In the genomic region with DNA sequence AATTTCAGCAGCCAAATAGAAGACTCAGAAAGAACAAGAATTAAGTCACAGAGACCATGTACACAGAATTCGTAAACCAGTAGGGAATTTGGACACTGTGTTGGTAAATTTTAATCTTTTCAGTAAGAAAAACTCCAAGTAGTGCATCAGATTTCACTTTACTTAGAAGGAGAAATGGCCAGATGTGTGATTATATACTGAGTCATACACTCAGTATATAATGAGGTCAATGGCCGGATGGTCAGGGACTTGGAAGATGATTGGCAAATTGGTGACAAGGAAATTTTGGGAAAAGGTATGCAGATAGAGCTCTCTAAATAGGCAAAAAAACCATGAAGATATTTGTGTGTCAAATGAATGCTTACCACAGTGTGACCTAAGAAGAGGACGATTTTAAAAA, we compare ENCODE assay signal across 32 cellular contexts.
"Had no signal": no experiment of that assay in that cellular context is flagged by ENCODE, and none has a peak within 500 bp of the region (broad histone marks: within the 10 kb centered on the region; RNA-seq: fewer than 3 reads in every experiment).

No MANE protein-coding gene starts in this region.

- H3K79me2 ChIP-seq: parathyroid adenoma had no signal

- H3K4me1 Mint-ChIP-seq: endodermal cell; naive B cell; nephron; neural progenitor cell; stimulated activated naive CD8-positive, alpha-beta T cell treated with anti-CD3 and anti-CD28 coated beads, Interleukin-15, amount 100 ng/mL, for 72 hours had no signal

- H3K36me3 Mint-ChIP-seq: mesothelial cell of epicardium, naive B cell, neural progenitor cell, type B pancreatic cell had no signal

- H3K27me3 Mint-ChIP-seq: dendritic cell treated with granulocyte-macrophage colony-stimulating factor and Interleukin-4, amounts not matched to agents 40 ng/mL and 50 ng/mL, for 4 days; naive B cell; progenitor cell of endocrine pancreas; stimulated activated naive CD8-positive, alpha-beta T cell treated with anti-CD3 and anti-CD28 coated beads, Interleukin-15, amount 100 ng/mL, for 72 hours; type B pancreatic cell had no signal

- DNase-seq: effector CD8-positive, alpha-beta T cell; endodermal cell; foreskin keratinocyte; heart left ventricle; hippocampal formation; left cardiac atrium; left lung; mesenchymal stem cell; mucosa of descending colon; naive B cell; stimulated activated CD4-positive, alpha-beta T cell treated with anti-CD3 and anti-CD28 coated beads, Interleukin-12 subunit alpha, Interleukin-12 subunit beta, amount 100 ng/mL, for 4 hours; stimulated activated CD4-positive, alpha-beta T cell treated with anti-CD3 and anti-CD28 coated beads, Interleukin-1b, Interleukin-23, amount 100 ng/mL, for 48 hours; stimulated activated CD4-positive, alpha-beta T cell treated with anti-CD3 and anti-CD28 coated beads, Interleukin-4, amount 100 ng/mL, for 1 hour; stimulated activated CD8-positive, alpha-beta memory T cell treated with anti-CD3 and anti-CD28 coated beads, Interleukin-4, amount 100 ng/mL, for 48 hours; stimulated activated naive CD4-positive, alpha-beta T cell; stimulated activated naive CD8-positive, alpha-beta T cell treated with anti-CD3 and anti-CD28 coated beads, Interleukin-15, amount 100 ng/mL, for 72 hours; thyroid gland had no signal

- H3K9ac ChIP-seq: neural progenitor cell, parathyroid adenoma had no signal

- ATAC-seq: esophagus mucosa; foreskin keratinocyte; gastroesophageal sphincter; heart left ventricle; left cardiac atrium; left lung; mucosa of descending colon; sciatic nerve; stimulated activated naive CD8-positive, alpha-beta T cell treated with anti-CD3 and anti-CD28 coated beads, Interleukin-15, amount 100 ng/mL, for 72 hours had no signal

- H3K4me1 ChIP-seq: foreskin keratinocyte, gastroesophageal sphincter, heart left ventricle, left lung, neural progenitor cell, parathyroid adenoma, right atrium auricular region, thyroid gland had no signal

- FAIRE-seq: colon, islet of Langerhans had no signal

- H3K36me3 ChIP-seq: gastroesophageal sphincter, heart left ventricle, left lung, neural progenitor cell, right atrium auricular region, thyroid gland had no signal

- H3K4me3 Mint-ChIP-seq: dendritic cell treated with granulocyte-macrophage colony-stimulating factor and Interleukin-4, amounts not matched to agents 40 ng/mL and 50 ng/mL, for 4 days; endodermal cell; mesothelial cell of epicardium; naive B cell; nephron; neural progenitor cell; stimulated activated naive CD8-positive, alpha-beta T cell treated with anti-CD3 and anti-CD28 coated beads, Interleukin-15, amount 100 ng/mL, for 72 hours; type B pancreatic cell had no signal

- H3K4me3 ChIP-seq: gastroesophageal sphincter, heart left ventricle, left lung, mucosa of descending colon, neural progenitor cell, right atrium auricular region, smooth muscle cell, thyroid gland had no signal

- H3K27ac Mint-ChIP-seq: dendritic cell treated with granulocyte-macrophage colony-stimulating factor and Interleukin-4, amounts not matched to agents 40 ng/mL and 50 ng/mL, for 4 days; endodermal cell; mesothelial cell of epicardium; naive B cell; nephron; neural progenitor cell; stimulated activated naive CD8-positive, alpha-beta T cell treated with anti-CD3 and anti-CD28 coated beads, Interleukin-15, amount 100 ng/mL, for 72 hours; type B pancreatic cell had no signal

- H3K27me3 ChIP-seq: foreskin keratinocyte, gastroesophageal sphincter, heart left ventricle, left lung, neural progenitor cell, right atrium auricular region, thyroid gland had no signal

- H3K4me2 ChIP-seq: neural progenitor cell, smooth muscle cell had no signal

- H3K9me3 ChIP-seq: right atrium auricular region, thyroid gland had no signal

- H2AFZ ChIP-seq: neural progenitor cell, parathyroid adenoma had no signal

- H3K27ac ChIP-seq: epithelial cell of prostate, foreskin keratinocyte, gastroesophageal sphincter, heart left ventricle, left lung, neural progenitor cell, parathyroid adenoma, right atrium auricular region, thyroid gland had no signal
